ENCODE assay signal across 1 cellular context in the genomic region with DNA sequence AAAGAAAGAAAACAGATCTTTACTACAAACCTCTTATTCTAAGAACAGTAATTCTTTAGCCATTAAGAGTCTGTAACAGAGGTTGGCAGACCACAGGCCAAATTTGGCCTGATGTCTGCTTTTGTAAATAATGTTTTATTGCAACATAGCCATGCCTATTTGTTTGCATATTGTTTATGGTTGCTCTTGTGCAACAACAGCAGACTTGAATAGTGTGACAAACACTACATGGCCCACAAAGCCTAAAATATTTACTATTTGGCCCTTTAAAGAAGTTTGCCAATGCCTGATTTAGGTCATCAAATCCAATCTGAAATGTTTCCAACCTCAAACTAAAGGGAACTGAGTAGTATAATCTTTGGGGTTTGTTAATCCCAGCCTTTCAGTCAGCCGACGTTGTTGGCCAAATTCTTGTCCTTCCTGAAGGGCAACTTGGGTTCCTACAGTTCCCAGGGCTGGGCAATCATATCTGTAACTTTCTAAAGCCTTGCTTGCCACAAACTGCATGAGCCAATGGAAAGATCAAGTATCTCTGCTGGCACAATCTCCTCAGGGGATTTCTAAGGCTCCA.
TF ChIP-seq lines count a peak whose summit lies in the region.

No MANE protein-coding gene starts in this region.

TF ChIP-seq in HepG2, 621 proteins besides CTCF, POLR2A, EP300 and RAD21:
- TF ChIP-seq BHLHE40 (IDR thresholded peaks at IDR 0.05; ENCODE audit: low read length), result no peak
- TF ChIP-seq FOXP1 (IDR thresholded peaks at IDR 0.05), result no peak
- peak; percentile 79 for TF ChIP-seq FOXP1 (CRISPR knock-in tag; IDR thresholded peaks at IDR 0.05)
- TF ChIP-seq POLR2AphosphoS5 (IDR thresholded peaks at IDR 0.05; ENCODE audit: low read depth, low read length), result no peak
- TF ChIP-seq, protein P1, sequence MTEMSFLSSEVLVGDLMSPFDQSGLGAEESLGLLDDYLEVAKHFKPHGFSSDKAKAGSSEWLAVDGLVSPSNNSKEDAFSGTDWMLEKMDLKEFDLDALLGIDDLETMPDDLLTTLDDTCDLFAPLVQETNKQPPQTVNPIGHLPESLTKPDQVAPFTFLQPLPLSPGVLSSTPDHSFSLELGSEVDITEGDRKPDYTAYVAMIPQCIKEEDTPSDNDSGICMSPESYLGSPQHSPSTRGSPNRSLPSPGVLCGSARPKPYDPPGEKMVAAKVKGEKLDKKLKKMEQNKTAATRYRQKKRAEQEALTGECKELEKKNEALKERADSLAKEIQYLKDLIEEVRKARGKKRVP (CRISPR knock-in tag; IDR thresholded peaks at IDR 0.05), result 0 out of 4 replicates have a peak, but pooled peaks of 1 of the 2 experiments have one; percentile 39
- no peak for TF ChIP-seq ISX (CRISPR knock-in tag; conservative IDR thresholded peaks at IDR 0.05)
- no peak for TF ChIP-seq RFX1 (IDR thresholded peaks at IDR 0.05)
- TF ChIP-seq KLF12 (CRISPR knock-in tag; IDR thresholded peaks at IDR 0.05; ENCODE audit: borderline replicate concordance), result peak; percentile 62; the same call in 1 of the 2 replicates
- TF ChIP-seq RELA (CRISPR knock-in tag; IDR thresholded peaks at IDR 0.05), result no peak
- TF ChIP-seq MTA1 (CRISPR knock-in tag; IDR thresholded peaks at IDR 0.05; ENCODE audit: borderline replicate concordance), result no peak
- no peak for TF ChIP-seq ZEB1 (IDR thresholded peaks at IDR 0.05; ENCODE audit: insufficient replicate concordance, low read depth)
- TF ChIP-seq GATAD2A (CRISPR knock-in tag; IDR thresholded peaks at IDR 0.05), result peak; percentile 60
- TF ChIP-seq, protein P2, sequence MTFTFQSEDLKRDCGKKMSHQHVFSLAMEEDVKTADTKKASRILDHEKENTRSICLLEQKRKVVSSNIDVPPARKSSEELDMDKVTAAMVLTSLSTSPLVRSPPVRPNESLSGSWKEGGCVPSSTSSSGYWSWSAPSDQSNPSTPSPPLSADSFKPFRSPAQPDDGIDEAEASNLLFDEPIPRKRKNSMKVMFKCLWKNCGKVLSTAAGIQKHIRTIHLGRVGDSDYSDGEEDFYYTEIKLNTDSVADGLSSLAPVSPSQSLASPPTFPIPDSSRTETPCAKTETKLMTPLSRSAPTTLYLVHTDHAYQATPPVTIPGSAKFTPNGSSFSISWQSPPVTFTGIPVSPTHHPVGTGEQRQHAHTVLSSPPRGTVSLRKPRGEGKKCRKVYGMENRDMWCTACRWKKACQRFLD (CRISPR knock-in tag; IDR thresholded peaks at IDR 0.05; ENCODE audit: borderline replicate concordance), result no peak
- no peak for TF ChIP-seq SNAPC2 (CRISPR knock-in tag; IDR thresholded peaks at IDR 0.05)
- TF ChIP-seq ZNF431 (CRISPR knock-in tag; IDR thresholded peaks at IDR 0.05; ENCODE audit: borderline replicate concordance, low read depth), result no peak
- TF ChIP-seq, protein P3, sequence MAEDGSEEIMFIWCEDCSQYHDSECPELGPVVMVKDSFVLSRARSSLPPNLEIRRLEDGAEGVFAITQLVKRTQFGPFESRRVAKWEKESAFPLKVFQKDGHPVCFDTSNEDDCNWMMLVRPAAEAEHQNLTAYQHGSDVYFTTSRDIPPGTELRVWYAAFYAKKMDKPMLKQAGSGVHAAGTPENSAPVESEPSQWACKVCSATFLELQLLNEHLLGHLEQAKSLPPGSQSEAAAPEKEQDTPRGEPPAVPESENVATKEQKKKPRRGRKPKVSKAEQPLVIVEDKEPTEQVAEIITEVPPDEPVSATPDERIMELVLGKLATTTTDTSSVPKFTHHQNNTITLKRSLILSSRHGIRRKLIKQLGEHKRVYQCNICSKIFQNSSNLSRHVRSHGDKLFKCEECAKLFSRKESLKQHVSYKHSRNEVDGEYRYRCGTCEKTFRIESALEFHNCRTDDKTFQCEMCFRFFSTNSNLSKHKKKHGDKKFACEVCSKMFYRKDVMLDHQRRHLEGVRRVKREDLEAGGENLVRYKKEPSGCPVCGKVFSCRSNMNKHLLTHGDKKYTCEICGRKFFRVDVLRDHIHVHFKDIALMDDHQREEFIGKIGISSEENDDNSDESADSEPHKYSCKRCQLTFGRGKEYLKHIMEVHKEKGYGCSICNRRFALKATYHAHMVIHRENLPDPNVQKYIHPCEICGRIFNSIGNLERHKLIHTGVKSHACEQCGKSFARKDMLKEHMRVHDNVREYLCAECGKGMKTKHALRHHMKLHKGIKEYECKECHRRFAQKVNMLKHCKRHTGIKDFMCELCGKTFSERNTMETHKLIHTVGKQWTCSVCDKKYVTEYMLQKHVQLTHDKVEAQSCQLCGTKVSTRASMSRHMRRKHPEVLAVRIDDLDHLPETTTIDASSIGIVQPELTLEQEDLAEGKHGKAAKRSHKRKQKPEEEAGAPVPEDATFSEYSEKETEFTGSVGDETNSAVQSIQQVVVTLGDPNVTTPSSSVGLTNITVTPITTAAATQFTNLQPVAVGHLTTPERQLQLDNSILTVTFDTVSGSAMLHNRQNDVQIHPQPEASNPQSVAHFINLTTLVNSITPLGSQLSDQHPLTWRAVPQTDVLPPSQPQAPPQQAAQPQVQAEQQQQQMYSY (CRISPR knock-in tag; IDR thresholded peaks at IDR 0.05), result no peak
- no peak for TF ChIP-seq ZFP36L2 (CRISPR knock-in tag; IDR thresholded peaks at IDR 0.05)
- TF ChIP-seq ZNF232 (CRISPR knock-in tag; IDR thresholded peaks at IDR 0.05; ENCODE audit: borderline replicate concordance), result no peak
- no peak for TF ChIP-seq GTF2F1 (IDR thresholded peaks at IDR 0.05; ENCODE audit: low read length)
- TF ChIP-seq, protein P4, sequence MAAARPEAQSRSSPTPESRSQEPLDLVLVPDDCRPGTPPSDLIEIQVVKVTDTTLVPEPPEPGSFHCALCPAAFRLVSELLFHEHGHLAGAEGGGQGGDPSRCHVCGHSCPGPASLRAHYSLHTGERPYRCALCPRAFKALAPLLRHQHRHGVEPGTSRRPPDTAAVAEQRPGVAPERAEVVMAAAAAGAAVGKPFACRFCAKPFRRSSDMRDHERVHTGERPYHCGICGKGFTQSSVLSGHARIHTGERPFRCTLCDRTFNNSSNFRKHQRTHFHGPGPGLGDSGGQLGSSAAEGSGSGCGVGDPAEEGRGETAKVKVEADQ (CRISPR knock-in tag; IDR thresholded peaks at IDR 0.05; ENCODE audit: borderline replicate concordance), result no peak
- TF ChIP-seq, protein P5, sequence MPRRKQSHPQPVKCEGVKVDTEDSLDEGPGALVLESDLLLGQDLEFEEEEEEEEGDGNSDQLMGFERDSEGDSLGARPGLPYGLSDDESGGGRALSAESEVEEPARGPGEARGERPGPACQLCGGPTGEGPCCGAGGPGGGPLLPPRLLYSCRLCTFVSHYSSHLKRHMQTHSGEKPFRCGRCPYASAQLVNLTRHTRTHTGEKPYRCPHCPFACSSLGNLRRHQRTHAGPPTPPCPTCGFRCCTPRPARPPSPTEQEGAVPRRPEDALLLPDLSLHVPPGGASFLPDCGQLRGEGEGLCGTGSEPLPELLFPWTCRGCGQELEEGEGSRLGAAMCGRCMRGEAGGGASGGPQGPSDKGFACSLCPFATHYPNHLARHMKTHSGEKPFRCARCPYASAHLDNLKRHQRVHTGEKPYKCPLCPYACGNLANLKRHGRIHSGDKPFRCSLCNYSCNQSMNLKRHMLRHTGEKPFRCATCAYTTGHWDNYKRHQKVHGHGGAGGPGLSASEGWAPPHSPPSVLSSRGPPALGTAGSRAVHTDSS (CRISPR knock-in tag; conservative IDR thresholded peaks at IDR 0.05), result no peak
- no peak for TF ChIP-seq BRD4 (CRISPR knock-in tag; IDR thresholded peaks at IDR 0.05)
- no peak for TF ChIP-seq PHF20 (CRISPR knock-in tag; IDR thresholded peaks at IDR 0.05)
- peak; percentile 96 for TF ChIP-seq CEBPB (IDR thresholded peaks at IDR 0.05; ENCODE audit: borderline replicate concordance, low read depth, low read length)
- TF ChIP-seq RBM22 (optimal IDR thresholded peaks at IDR 0.05; ENCODE audit: low read length), result peak; percentile 78
- no peak for TF ChIP-seq SIX4 (CRISPR knock-in tag; IDR thresholded peaks at IDR 0.05)
- TF ChIP-seq, protein P6, sequence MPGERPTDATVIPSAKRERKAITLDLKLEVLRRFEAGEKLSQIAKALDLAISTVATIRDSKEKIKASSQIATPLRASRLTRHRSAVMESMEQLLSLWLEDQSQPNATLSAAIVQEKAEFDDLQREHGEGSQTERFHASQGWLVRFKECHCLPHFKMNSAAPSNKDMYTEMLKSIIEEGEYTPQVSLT (CRISPR knock-in tag; IDR thresholded peaks at IDR 0.05; ENCODE audit: borderline replicate concordance, low read depth), result no peak
- peak; percentile 29; the same call in 1 of the 2 replicates for TF ChIP-seq FOXA3 (CRISPR knock-in tag; IDR thresholded peaks at IDR 0.05)
- TF ChIP-seq SRF (IDR thresholded peaks at IDR 0.05; ENCODE audit: low read depth, low read length), result peak; percentile 75
- TF ChIP-seq SCMH1 (CRISPR knock-in tag; IDR thresholded peaks at IDR 0.05; ENCODE audit: borderline replicate concordance), result no peak
- TF ChIP-seq NR2C2 (CRISPR knock-in tag; IDR thresholded peaks at IDR 0.05; ENCODE audit: borderline replicate concordance), result no peak
TF ChIP-seq in HepG2: peak in this region for 8.
